In genomic region chr9:27683181-27683580, GRCh38 we compare ENCODE assay signal across 1 cellular context.
TF ChIP-seq lines count a peak whose summit lies in the region.

No MANE protein-coding gene starts in this region.

TF ChIP-seq in H1, 55 proteins besides CTCF, POLR2A, EP300 and RAD21:
- no peak for TF ChIP-seq TBP (IDR thresholded peaks at IDR 0.05; ENCODE audit: low read depth, low read length)
- no peak for TF ChIP-seq EGR1 (IDR thresholded peaks at IDR 0.05; ENCODE audit: borderline replicate concordance, low read depth, low read length)
- no peak for TF ChIP-seq SIRT6 (IDR thresholded peaks at IDR 0.05; ENCODE audit: low read length)
- TF ChIP-seq CREB1 (IDR thresholded peaks at IDR 0.05) = no peak
- no peak for TF ChIP-seq POLR2AphosphoS5 (IDR thresholded peaks at IDR 0.05; ENCODE audit: low read depth, low read length)
- no peak for TF ChIP-seq GABPA (IDR thresholded peaks at IDR 0.05; ENCODE audit: borderline replicate concordance, insufficient read depth, low read length)
- no peak for TF ChIP-seq ZNF274 (IDR thresholded peaks at IDR 0.05; ENCODE audit: borderline replicate concordance, extremely low read depth, low read length)
